7 cellular contexts compared by ENCODE assay signal in the genomic region with DNA sequence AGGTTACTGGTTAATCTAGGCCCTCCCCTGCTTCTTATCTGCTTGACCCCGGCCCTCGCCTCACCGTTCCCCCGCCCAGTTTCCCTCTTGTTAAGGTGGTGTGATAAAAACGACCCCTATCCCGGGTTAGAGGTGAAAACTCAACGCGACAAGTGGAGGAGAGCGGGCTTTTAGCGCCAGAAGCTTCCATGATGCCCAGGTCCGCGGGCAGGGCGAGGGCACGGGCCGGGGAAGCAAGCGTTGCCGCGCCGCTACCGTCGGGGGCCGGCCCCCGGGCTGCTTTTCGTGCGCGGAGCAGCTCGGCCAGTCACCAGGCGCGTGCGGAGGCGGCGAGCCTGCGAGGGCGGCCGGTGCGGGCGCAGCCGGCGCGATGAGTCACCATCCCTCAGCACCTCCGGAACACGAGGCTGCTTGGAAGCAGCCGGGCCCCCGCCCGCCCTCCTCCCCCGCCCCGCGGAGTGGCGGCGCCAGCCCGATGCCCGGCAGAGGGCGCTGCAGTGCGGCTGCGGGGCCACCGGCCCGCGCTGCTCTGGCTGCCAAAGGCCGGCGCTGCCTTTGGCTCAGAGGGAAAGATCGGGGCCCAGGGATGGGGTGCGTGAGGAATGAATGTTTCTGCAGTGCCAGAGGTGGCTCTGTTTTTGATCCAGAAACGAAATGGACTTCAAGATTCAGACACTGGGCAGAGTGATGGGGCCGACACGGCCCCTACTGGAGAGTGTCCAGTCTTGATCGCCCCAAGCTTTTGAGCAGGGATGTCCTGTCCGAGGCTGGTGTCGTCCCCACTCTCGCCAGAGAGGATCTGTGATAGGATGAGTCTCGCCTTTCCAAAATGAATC.
DNase-seq lines count a peak whose midpoint lies in the region; ATAC-seq and TF ChIP-seq lines count a peak whose summit lies in the region.

No MANE protein-coding gene starts in this region.

- H3K27ac ChIP-seq in colonic mucosa, result no peak overlapping the region
- H3K27ac ChIP-seq in liver (ENCODE audit: low read depth in 1 of 2, low read length in 2 of 2), result peak overlapping the region in 1 of 2 donors; percentile 25

- WGBS in liver, result 8% methylated on average over 70 of the region's 70 CpGs

- no peaks in the 10 kb centered on the region for H3K36me3 ChIP-seq in colonic mucosa
- H3K36me3 ChIP-seq in liver (ENCODE audit: control insufficient read depth in 4 of 4, insufficient read depth in 3 of 4, low read depth in 1 of 4, low read length in 3 of 4), result no peaks in the 10 kb centered on the region

- peak; percentile 85 for ATAC-seq in HG02798 (IDR thresholded peaks at IDR 0.05; ENCODE audit: poor library complexity, unreplicated experiment)

- no peak overlapping the region for H3K27ac Mint-ChIP-seq in activated CD4-positive, alpha-beta T cell treated with anti-CD3 and anti-CD28 coated beads, Interleukin-2, amount 10 ng/mL, durations not matched to agents 7 days and 5 days

- peaks cover 49% of the 10 kb centered on the region for H3K27me3 Mint-ChIP-seq in activated CD4-positive, alpha-beta T cell treated with anti-CD3 and anti-CD28 coated beads, Interleukin-2, amount 10 ng/mL, durations not matched to agents 7 days and 5 days

- TF ChIP-seq CTCF in GM13977 (IDR thresholded peaks at IDR 0.05; ENCODE audit: extremely low read depth, insufficient read depth, missing control alignments) (peak; percentile 70), colonic mucosa (IDR thresholded peaks at IDR 0.05) (peak; percentile 57), liver (IDR thresholded peaks at IDR 0.05; ENCODE audit: low read depth, low read length, missing input control) (peak; percentile 67)

- H3K27me3 ChIP-seq in colonic mucosa, result no peaks in the 10 kb centered on the region
- H3K27me3 ChIP-seq in liver (ENCODE audit: control insufficient read depth in 4 of 4, insufficient read depth in 4 of 4, low read length in 3 of 4), result peaks cover 0 to 6% (median 0%) of the 10 kb centered on the region in 4 donors

- POLR2A ChIA-PET in activated CD4-positive, alpha-beta T cell treated with anti-CD3 and anti-CD28 coated beads, Interleukin-2, amount 10 ng/mL, durations not matched to agents 7 days and 5 days (lab: Charles Lee), result interaction anchor here (0.7 kb wide), 1 partner anchor 397 kb away, joined by 3 read pairs; no protein-coding TSS in a partner anchor

- H3K4me1 ChIP-seq in colonic mucosa (peaks cover 3% of the 10 kb centered on the region), liver (ENCODE audit: control insufficient read depth in 4 of 4, insufficient read depth in 4 of 4, low read length in 3 of 4) (peaks cover 0 to 4% (median 0%) of the 10 kb centered on the region in 4 donors)

- no peaks in the 10 kb centered on the region for H3K9me3 Mint-ChIP-seq in activated CD4-positive, alpha-beta T cell treated with anti-CD3 and anti-CD28 coated beads, Interleukin-2, amount 10 ng/mL, durations not matched to agents 7 days and 5 days

- H3K9me3 ChIP-seq in colonic mucosa (no peaks in the 10 kb centered on the region), liver (ENCODE audit: control insufficient read depth in 4 of 4, low read length in 3 of 4) (no peaks in the 10 kb centered on the region)

- H3K9ac ChIP-seq in colonic mucosa (ENCODE audit: low read depth in 2 of 2, low read length in 2 of 2) (no peak overlapping the region), liver (ENCODE audit: low read depth in 1 of 2, low read length in 2 of 2) (no peak overlapping the region)

- H3K4me3 Mint-ChIP-seq in activated CD4-positive, alpha-beta T cell treated with anti-CD3 and anti-CD28 coated beads, Interleukin-2, amount 10 ng/mL, durations not matched to agents 7 days and 5 days, result no peak overlapping the region

- peak; percentile 83 for DNase-seq in GM13977 (ENCODE audit: low spot score)
- peak; percentile 83 for DNase-seq in NCI-H2227 treated with DMSO at 0.1 percent for 48 hours (lab: John Stamatoyannopoulos, UW)
- peak; percentile 72 for DNase-seq in activated CD4-positive, alpha-beta T cell treated with anti-CD3 and anti-CD28 coated beads, Interleukin-2, amount 10 ng/mL, durations not matched to agents 7 days and 5 days
- peak; percentile 65 for DNase-seq in colonic mucosa
- DNase-seq in stimulated activated CD4-positive, alpha-beta T cell treated with anti-CD3 and anti-CD28 coated beads, Interleukin-2, amount 100 ng/mL, for 48 hours, result peak; percentile 62 to 82

- peaks cover 16% of the 10 kb centered on the region for H3K4me1 Mint-ChIP-seq in activated CD4-positive, alpha-beta T cell treated with anti-CD3 and anti-CD28 coated beads, Interleukin-2, amount 10 ng/mL, durations not matched to agents 7 days and 5 days

- intact Hi-C loops in colonic mucosa (cut with DNase I), result loop anchor here (5.0 kb wide), 1 partner anchor 109 kb away; no protein-coding TSS in a partner anchor

- no peaks in the 10 kb centered on the region for H3K36me3 Mint-ChIP-seq in activated CD4-positive, alpha-beta T cell treated with anti-CD3 and anti-CD28 coated beads, Interleukin-2, amount 10 ng/mL, durations not matched to agents 7 days and 5 days (ENCODE audit: low read depth)

- no peak overlapping the region for H3K4me3 ChIP-seq in colonic mucosa
- peak overlapping the region in 1 of 3 donors; percentile 33 for H3K4me3 ChIP-seq in liver (ENCODE audit: low read depth in 1 of 3, low read length in 3 of 3)

- CTCF ChIA-PET in activated CD4-positive, alpha-beta T cell treated with anti-CD3 and anti-CD28 coated beads, Interleukin-2, amount 10 ng/mL, durations not matched to agents 7 days and 5 days (lab: Charles Lee), result interaction anchor here (0.7 to 5.4 kb wide), 16 partner anchors 11 to 258 kb away, joined by 3 to 36 read pairs (median 4); a partner anchor contains a TSS

- TF ChIP-seq RAD21 in liver (IDR thresholded peaks at IDR 0.05), result peak; percentile 60 to 75

- in situ Hi-C loops in GM13977 (cut with MboI; ENCODE audit: low pct_unique_long_range_greater_than_20kb, low sequenced_read_pairs, unreplicated experiment), result no loop called here

TF ChIP-seq in liver, 16 proteins besides CTCF, POLR2A, EP300 and RAD21:
- TF ChIP-seq FOXA2 (IDR thresholded peaks at IDR 0.05), result no peak
- no peak for TF ChIP-seq GABPA (IDR thresholded peaks at IDR 0.05 in 1 of 2, conservative IDR thresholded peaks at IDR 0.05 in 1 of 2)
- TF ChIP-seq, protein P1, sequence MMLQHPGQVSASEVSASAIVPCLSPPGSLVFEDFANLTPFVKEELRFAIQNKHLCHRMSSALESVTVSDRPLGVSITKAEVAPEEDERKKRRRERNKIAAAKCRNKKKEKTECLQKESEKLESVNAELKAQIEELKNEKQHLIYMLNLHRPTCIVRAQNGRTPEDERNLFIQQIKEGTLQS (IDR thresholded peaks at IDR 0.05), result no peak
- TF ChIP-seq HNF4G (IDR thresholded peaks at IDR 0.05), result no peak
- no peak for TF ChIP-seq RXRA (IDR thresholded peaks at IDR 0.05)
- TF ChIP-seq JUND (IDR thresholded peaks at IDR 0.05), result no peak
- no peak for TF ChIP-seq YY1 (IDR thresholded peaks at IDR 0.05)
